ENCODE assay signal across 9 cellular contexts in the genomic region with DNA sequence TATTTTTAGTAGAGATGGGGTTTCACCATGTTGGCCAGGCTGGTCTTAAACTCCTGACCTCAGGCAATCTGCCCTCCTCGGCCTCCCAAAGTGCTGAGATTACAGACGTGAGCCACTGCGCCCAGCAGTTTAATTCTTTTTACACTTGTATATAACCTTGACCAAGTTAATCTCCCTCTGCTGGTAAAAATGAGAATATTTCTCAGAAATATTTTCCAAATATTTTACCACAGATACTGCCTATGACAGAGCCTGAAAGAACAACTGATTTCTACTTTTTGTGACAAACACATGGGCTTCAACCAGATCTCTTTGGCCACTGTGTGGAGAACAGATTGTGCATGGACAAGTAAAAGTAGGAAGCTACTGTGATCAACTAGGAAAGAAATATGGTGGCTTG. TPM values are rescaled to one million over a fixed set of nuclear protein-coding genes. Genes with fewer than 3 reads are reported as not detected.
DNase-seq lines count a peak whose midpoint lies in the region; ATAC-seq and TF ChIP-seq lines count a peak whose summit lies in the region.
"Had no signal": no experiment of that assay in that cellular context is flagged by ENCODE, and none has a peak within 500 bp of the region (broad histone marks: within the 10 kb centered on the region; RNA-seq: fewer than 3 reads in every experiment).

No MANE protein-coding gene starts in this region.

- peaks cover 10% of the 10 kb centered on the region for H3K9me3 Mint-ChIP-seq in WTC11

- H3K27me3 ChIP-seq in kidney epithelial cell (ENCODE audit: control insufficient read depth, insufficient read depth, low read length): no peaks in the 10 kb centered on the region
- H3K27me3 ChIP-seq in vagina: no peaks in the 10 kb centered on the region

- H3K36me3 Mint-ChIP-seq in WTC11: peaks cover 8% of the 10 kb centered on the region

- no peak overlapping the region for H3K4me3 ChIP-seq in HFF-Myc (replicated peaks; ENCODE audit: low read depth, low read length)
- H3K4me3 ChIP-seq in kidney epithelial cell (ENCODE audit: low read depth, low read length): no peak overlapping the region
- no peak overlapping the region for H3K4me3 ChIP-seq in vagina

- ATAC-seq in WTC11: no peak
- ATAC-seq in HG03521 (IDR thresholded peaks at IDR 0.05; ENCODE audit: unreplicated experiment): no peak
- no peak for ATAC-seq in GM18861 (IDR thresholded peaks at IDR 0.05; ENCODE audit: unreplicated experiment)

- H3K9me3 ChIP-seq in vagina: no peaks in the 10 kb centered on the region

- TF ChIP-seq CTCF in HFF-Myc (IDR thresholded peaks at IDR 0.05; ENCODE audit: low read depth, low read length, missing control alignments) (peak; percentile 25), WTC11 (IDR thresholded peaks at IDR 0.05) (no peak), kidney epithelial cell (IDR thresholded peaks at IDR 0.05; ENCODE audit: insufficient read depth, low read length, poor library complexity, severe bottlenecking) (peak; percentile 15), vagina (IDR thresholded peaks at IDR 0.05) (no peak)

- no peaks in the 10 kb centered on the region for H3K4me1 ChIP-seq in vagina

- DNase-seq in AG08395 (ENCODE audit: low spot score) (peak; percentile 36), HFF-Myc (ENCODE audit: extremely low read depth, low read depth) (no peak), WTC11 (ENCODE audit: low spot score) (no peak), kidney epithelial cell (ENCODE audit: low read depth) (no peak), vagina (ENCODE audit: extremely low spot score in 2 of 2) (no peak), iPS-NIHi11 (ENCODE audit: low spot score) (no peak)
- DNase-seq: small intestine had no signal

- H3K36me3 ChIP-seq in kidney epithelial cell (ENCODE audit: control insufficient read depth, insufficient read depth, low read length) (no peaks in the 10 kb centered on the region), vagina (no peaks in the 10 kb centered on the region)

- TF ChIP-seq POLR2A in vagina (IDR thresholded peaks at IDR 0.05): no peak

- no peaks in the 10 kb centered on the region for H3K27me3 Mint-ChIP-seq in WTC11 (ENCODE audit: low read depth)

- POLR2A ChIA-PET in WTC11 (lab: Charles Lee): no interaction called here

- H3K27ac Mint-ChIP-seq in WTC11: 0 out of 2 replicates have a peak overlapping the region, but pooled peaks have one; percentile 23

- intact Hi-C loops in vagina (cut with DNase I): no loop called here

- peaks cover 29% of the 10 kb centered on the region for H3K4me1 Mint-ChIP-seq in WTC11

- H3K27ac ChIP-seq in vagina: no peak overlapping the region

- CTCF ChIA-PET in WTC11 (lab: Charles Lee): interaction anchor here (0.7 to 1.3 kb wide), 2 partner anchors 10 to 56 kb away, joined by 3 read pairs; no protein-coding TSS in a partner anchor

- H3K4me3 Mint-ChIP-seq in WTC11: no peak overlapping the region

TF ChIP-seq in WTC11, 78 proteins besides CTCF, POLR2A, EP300 and RAD21:
- TF ChIP-seq, protein P1, sequence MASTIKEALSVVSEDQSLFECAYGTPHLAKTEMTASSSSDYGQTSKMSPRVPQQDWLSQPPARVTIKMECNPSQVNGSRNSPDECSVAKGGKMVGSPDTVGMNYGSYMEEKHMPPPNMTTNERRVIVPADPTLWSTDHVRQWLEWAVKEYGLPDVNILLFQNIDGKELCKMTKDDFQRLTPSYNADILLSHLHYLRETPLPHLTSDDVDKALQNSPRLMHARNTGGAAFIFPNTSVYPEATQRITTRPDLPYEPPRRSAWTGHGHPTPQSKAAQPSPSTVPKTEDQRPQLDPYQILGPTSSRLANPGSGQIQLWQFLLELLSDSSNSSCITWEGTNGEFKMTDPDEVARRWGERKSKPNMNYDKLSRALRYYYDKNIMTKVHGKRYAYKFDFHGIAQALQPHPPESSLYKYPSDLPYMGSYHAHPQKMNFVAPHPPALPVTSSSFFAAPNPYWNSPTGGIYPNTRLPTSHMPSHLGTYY (CRISPR knock-in tag; IDR thresholded peaks at IDR 0.05): no peak
- TF ChIP-seq ELF4 (CRISPR knock-in tag; IDR thresholded peaks at IDR 0.05; ENCODE audit: low read depth): no peak
- TF ChIP-seq ATF1 (CRISPR knock-in tag; IDR thresholded peaks at IDR 0.05): no peak
- TF ChIP-seq MXD4 (CRISPR knock-in tag; IDR thresholded peaks at IDR 0.05; ENCODE audit: borderline replicate concordance): no peak
- no peak for TF ChIP-seq SMAD4 (CRISPR knock-in tag; IDR thresholded peaks at IDR 0.05)
- no peak for TF ChIP-seq CREM (CRISPR knock-in tag; IDR thresholded peaks at IDR 0.05)
- no peak for TF ChIP-seq ESRRA (CRISPR knock-in tag; IDR thresholded peaks at IDR 0.05; ENCODE audit: borderline replicate concordance)
- TF ChIP-seq, protein P2, sequence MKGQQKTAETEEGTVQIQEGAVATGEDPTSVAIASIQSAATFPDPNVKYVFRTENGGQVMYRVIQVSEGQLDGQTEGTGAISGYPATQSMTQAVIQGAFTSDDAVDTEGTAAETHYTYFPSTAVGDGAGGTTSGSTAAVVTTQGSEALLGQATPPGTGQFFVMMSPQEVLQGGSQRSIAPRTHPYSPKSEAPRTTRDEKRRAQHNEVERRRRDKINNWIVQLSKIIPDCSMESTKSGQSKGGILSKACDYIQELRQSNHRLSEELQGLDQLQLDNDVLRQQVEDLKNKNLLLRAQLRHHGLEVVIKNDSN (CRISPR knock-in tag; IDR thresholded peaks at IDR 0.05): no peak

RNA-seq across cellular contexts. Expression of a gene that starts 21.2 kb away (rescaled TPM):
- 22.9 to 31.1 TPM (median 23.1 TPM) in 3 replicates for total RNA-seq in WTC11 (2021)
- 11.5 and 19.8 TPM in 2 replicates for total RNA-seq in kidney epithelial cell
- 23.1 TPM for total RNA-seq in vagina

Comparison
In these comparisons a context has a peak if more than half of its experiments do, and no peak if none do; other contexts are left out.
1. CTCF ChIP-seq: peak in HFF-Myc (single experiment) and kidney epithelial cell (single experiment); none in WTC11 (single experiment) and vagina (0 of 3).